In genomic region chr14:86865934-86866333, GRCh38 we compare ENCODE assay signal across 25 cellular contexts.
"Had no signal": no experiment of that assay in that cellular context is flagged by ENCODE, and none has a peak within 500 bp of the region (broad histone marks: within the 10 kb centered on the region; RNA-seq: fewer than 3 reads in every experiment).

No MANE protein-coding gene starts in this region.

- H3K9me3 ChIP-seq: ascending aorta, breast epithelium, esophagus squamous epithelium, right atrium auricular region, stomach had no signal

- H3K27ac ChIP-seq: ascending aorta, breast epithelium, esophagus squamous epithelium, right atrium auricular region, stomach, VCaP had no signal

- H3K4me1 Mint-ChIP-seq: nephron; stimulated activated effector memory CD8-positive, alpha-beta T cell treated with anti-CD3 and anti-CD28 coated beads, Interleukin-12 subunit alpha, Interleukin-12 subunit beta, amount 100 ng/mL, for 72 hours had no signal

- H3K27ac Mint-ChIP-seq: activated T-cell treated with anti-CD3 and anti-CD28 coated beads, Interleukin-2, amount 50 U/mL, for 72 hours; progenitor cell of endocrine pancreas; stimulated activated effector memory CD8-positive, alpha-beta T cell treated with anti-CD3 and anti-CD28 coated beads, Interleukin-12 subunit alpha, Interleukin-12 subunit beta, amount 100 ng/mL, for 72 hours had no signal

- H3K27me3 Mint-ChIP-seq: progenitor cell of endocrine pancreas had no signal

- H3K4me3 Mint-ChIP-seq: activated T-cell treated with anti-CD3 and anti-CD28 coated beads, Interleukin-2, amount 50 U/mL, for 72 hours; nephron; stimulated activated effector memory CD8-positive, alpha-beta T cell treated with anti-CD3 and anti-CD28 coated beads, Interleukin-12 subunit alpha, Interleukin-12 subunit beta, amount 100 ng/mL, for 72 hours had no signal

- H3K4me1 ChIP-seq: ascending aorta, breast epithelium, esophagus squamous epithelium, right atrium auricular region, stomach had no signal

- ATAC-seq: activated T-cell treated with anti-CD3 and anti-CD28 coated beads, Interleukin-2, amount 50 U/mL, for 72 hours; left lobe of liver; stimulated activated effector memory CD8-positive, alpha-beta T cell treated with anti-CD3 and anti-CD28 coated beads, Interleukin-12 subunit alpha, Interleukin-12 subunit beta, amount 100 ng/mL, for 72 hours had no signal

- DNase-seq: activated CD4-positive, alpha-beta T cell treated with anti-CD3 and anti-CD28 coated beads for 1 hour; activated CD4-positive, alpha-beta T cell treated with anti-CD3 and anti-CD28 coated beads, Interleukin-2, amount 50 U/mL, for 4 hours; activated effector memory CD4-positive, alpha-beta T cell treated with anti-CD3 and anti-CD28 coated beads, Interleukin-2, amount 50 U/mL, for 16 hours; activated naive CD4-positive, alpha-beta T cell treated with anti-CD3 and anti-CD28 coated beads, Interleukin-2, amount 50 U/mL, for 16 hours; activated T-cell treated with anti-CD3 and anti-CD28 coated beads, Interleukin-2, amount 50 U/mL, for 72 hours; cerebellar nuclear complex; effector CD4-positive, alpha-beta T cell; esophagus squamous epithelium; foreskin melanocyte; glutamatergic neuron; hippocampal formation; kidney; midbrain; occipital lobe; stomach; T-helper 2 cell; trophoblast cell had no signal

- H3K36me3 ChIP-seq: ascending aorta, breast epithelium, esophagus squamous epithelium, right atrium auricular region, stomach had no signal

- H3K4me3 ChIP-seq: ascending aorta, breast epithelium, esophagus squamous epithelium, right atrium auricular region, stomach had no signal

- H3K36me3 Mint-ChIP-seq: stimulated activated effector memory CD8-positive, alpha-beta T cell treated with anti-CD3 and anti-CD28 coated beads, Interleukin-12 subunit alpha, Interleukin-12 subunit beta, amount 100 ng/mL, for 72 hours had no signal

- H3K9me3 Mint-ChIP-seq: nephron had no signal

- H3K27me3 ChIP-seq: ascending aorta, breast epithelium, esophagus squamous epithelium, right atrium auricular region, stomach had no signal
